Comparison of ENCODE assay signal across 27 cellular contexts in genomic region chr6:149020319-149020718, GRCh38.
"Had no signal": no experiment of that assay in that cellular context is flagged by ENCODE, and none has a peak within 500 bp of the region (broad histone marks: within the 10 kb centered on the region; RNA-seq: fewer than 3 reads in every experiment).

No MANE protein-coding gene starts in this region.

- H3K9me2 ChIP-seq: SK-N-SH had no signal

- H3K4me1 Mint-ChIP-seq: activated CD4-positive, alpha-beta T cell treated with anti-CD3 and anti-CD28 coated beads, Interleukin-2, amount 10 ng/mL, durations not matched to agents 7 days and 5 days; activated naive CD8-positive, alpha-beta T cell treated with anti-CD3 and anti-CD28 coated beads, Interleukin-2, amount 50 U/mL, for 24 hours had no signal

- H3K9me3 Mint-ChIP-seq: activated CD4-positive, alpha-beta memory T cell treated with anti-CD3 and anti-CD28 coated beads for 36 hours; activated CD4-positive, alpha-beta T cell treated with anti-CD3 and anti-CD28 coated beads, Interleukin-2, amount 10 ng/mL, durations not matched to agents 7 days and 5 days; activated naive CD4-positive, alpha-beta T cell treated with anti-CD3 and anti-CD28 coated beads, Interleukin-2, amount 50 U/mL, for 72 hours; activated naive CD8-positive, alpha-beta T cell treated with anti-CD3 and anti-CD28 coated beads, Interleukin-2, amount 50 U/mL, for 24 hours; activated T-helper 1 cell treated with anti-CD3 and anti-CD28 coated beads, Interleukin-12 subunit alpha, Interleukin-12 subunit beta, Interleukin-2, Interleukin-4 antibody, amounts not matched to agents 30 ng/mL and 10 ng/mL and 1 ng/mL, durations not matched to agents 14 hours and 24 hours and 36 hours had no signal

- H3K4me2 ChIP-seq: SK-N-SH had no signal

- H3K4me3 Mint-ChIP-seq: activated CD4-positive, alpha-beta memory T cell treated with anti-CD3 and anti-CD28 coated beads for 36 hours; activated CD4-positive, alpha-beta T cell treated with anti-CD3 and anti-CD28 coated beads, Interleukin-2, amount 10 ng/mL, durations not matched to agents 7 days and 5 days; activated naive CD8-positive, alpha-beta T cell treated with anti-CD3 and anti-CD28 coated beads, Interleukin-2, amount 50 U/mL, for 24 hours; activated T-helper 1 cell treated with anti-CD3 and anti-CD28 coated beads, Interleukin-12 subunit alpha, Interleukin-12 subunit beta, Interleukin-2, Interleukin-4 antibody, amounts not matched to agents 30 ng/mL and 10 ng/mL and 1 ng/mL, durations not matched to agents 14 hours and 24 hours and 36 hours had no signal

- H3K36me3 ChIP-seq: Peyer's patch, SJCRH30 had no signal

- H3K9ac ChIP-seq: SK-N-SH had no signal

- H3K9me3 ChIP-seq: ascending aorta, body of pancreas, Peyer's patch, SJCRH30, SK-N-SH had no signal

- ATAC-seq: activated naive CD4-positive, alpha-beta T cell treated with anti-CD3 and anti-CD28 coated beads, Interleukin-2, amount 50 U/mL, for 72 hours; activated naive CD8-positive, alpha-beta T cell treated with anti-CD3 and anti-CD28 coated beads, Interleukin-2, amount 50 U/mL, for 24 hours; body of pancreas; K562 had no signal

- H3K27me3 ChIP-seq: ascending aorta, body of pancreas, cardiac muscle cell, Peyer's patch, SJCRH30 had no signal

- H3K27ac Mint-ChIP-seq: activated CD4-positive, alpha-beta memory T cell treated with anti-CD3 and anti-CD28 coated beads for 36 hours; activated CD4-positive, alpha-beta T cell treated with anti-CD3 and anti-CD28 coated beads, Interleukin-2, amount 10 ng/mL, durations not matched to agents 7 days and 5 days; activated naive CD8-positive, alpha-beta T cell treated with anti-CD3 and anti-CD28 coated beads, Interleukin-2, amount 50 U/mL, for 24 hours; activated T-helper 1 cell treated with anti-CD3 and anti-CD28 coated beads, Interleukin-12 subunit alpha, Interleukin-12 subunit beta, Interleukin-2, Interleukin-4 antibody, amounts not matched to agents 30 ng/mL and 10 ng/mL and 1 ng/mL, durations not matched to agents 14 hours and 24 hours and 36 hours had no signal

- DNase-seq: activated CD4-positive, alpha-beta memory T cell treated with anti-CD3 and anti-CD28 coated beads for 36 hours; activated CD4-positive, alpha-beta T cell treated with anti-CD3 and anti-CD28 coated beads, Interleukin-2, amount 10 ng/mL, durations not matched to agents 7 days and 5 days; activated CD4-positive, CD25-positive, alpha-beta regulatory T cell; activated CD8-positive, alpha-beta memory T cell treated with anti-CD3 and anti-CD28 coated beads, Interleukin-2, amount 50 U/mL, for 4 hours; activated effector memory CD4-positive, alpha-beta T cell treated with anti-CD3 and anti-CD28 coated beads, Interleukin-2, amount 50 U/mL, for 16 hours; activated naive CD4-positive, alpha-beta T cell treated with Interleukin-2 at 50 U/mL for 16 hours; activated naive CD8-positive, alpha-beta T cell treated with anti-CD3 and anti-CD28 coated beads, Interleukin-2, amount 50 U/mL, for 24 hours; amniotic stem cell; body of pancreas; Karpas-422; NCI-H1092; NCI-H1417; NCI-H1930; NCI-H2171 treated with DMSO at 0.1 percent for 48 hours; NCI-H226; NCI-H526 treated with DMSO at 0.1 percent for 48 hours; NCI-H82; Peyer's patch; SJCRH30; SK-N-SH; T-helper 1 cell had no signal

- H3K36me3 Mint-ChIP-seq: activated naive CD4-positive, alpha-beta T cell treated with anti-CD3 and anti-CD28 coated beads, Interleukin-2, amount 50 U/mL, for 72 hours had no signal

- H3K4me1 ChIP-seq: ascending aorta, Peyer's patch, SJCRH30 had no signal

- H3K27me3 Mint-ChIP-seq: activated CD4-positive, alpha-beta memory T cell treated with anti-CD3 and anti-CD28 coated beads for 36 hours; activated CD4-positive, alpha-beta T cell treated with anti-CD3 and anti-CD28 coated beads, Interleukin-2, amount 10 ng/mL, durations not matched to agents 7 days and 5 days; activated naive CD8-positive, alpha-beta T cell treated with anti-CD3 and anti-CD28 coated beads, Interleukin-2, amount 50 U/mL, for 24 hours had no signal

- H3K4me3 ChIP-seq: ascending aorta, body of pancreas, cardiac muscle cell, K562, Peyer's patch, SJCRH30 had no signal

- H3K27ac ChIP-seq: ascending aorta, body of pancreas, cardiac muscle cell, Peyer's patch, SJCRH30, VCaP had no signal
